In genomic region chr5:40776658-40776977, GRCh38 we compare ENCODE assay signal across 1 cellular context.
TF ChIP-seq lines count a peak whose summit lies in the region.

No MANE protein-coding gene starts in this region.

TF ChIP-seq in A549, 52 proteins besides CTCF, POLR2A, EP300 and RAD21 (continued from another document):
- no peak for TF ChIP-seq RCOR1 (IDR thresholded peaks at IDR 0.05; ENCODE audit: low read depth, low read length)
- TF ChIP-seq HDAC2 (IDR thresholded peaks at IDR 0.05) = no peak
- TF ChIP-seq RNF2 (IDR thresholded peaks at IDR 0.05; ENCODE audit: borderline replicate concordance, low read depth) = no peak
- no peak for TF ChIP-seq ZC3H11A (IDR thresholded peaks at IDR 0.05)
- TF ChIP-seq KDM1A (IDR thresholded peaks at IDR 0.05; ENCODE audit: low read depth) = no peak
- TF ChIP-seq POLR2AphosphoS2 (conservative IDR thresholded peaks at IDR 0.05; ENCODE audit: low read length) = no peak
- TF ChIP-seq CBX2 (IDR thresholded peaks at IDR 0.05; ENCODE audit: borderline replicate concordance, low read depth) = no peak
